Comparison of ENCODE assay signal across 26 cellular contexts in the genomic region with DNA sequence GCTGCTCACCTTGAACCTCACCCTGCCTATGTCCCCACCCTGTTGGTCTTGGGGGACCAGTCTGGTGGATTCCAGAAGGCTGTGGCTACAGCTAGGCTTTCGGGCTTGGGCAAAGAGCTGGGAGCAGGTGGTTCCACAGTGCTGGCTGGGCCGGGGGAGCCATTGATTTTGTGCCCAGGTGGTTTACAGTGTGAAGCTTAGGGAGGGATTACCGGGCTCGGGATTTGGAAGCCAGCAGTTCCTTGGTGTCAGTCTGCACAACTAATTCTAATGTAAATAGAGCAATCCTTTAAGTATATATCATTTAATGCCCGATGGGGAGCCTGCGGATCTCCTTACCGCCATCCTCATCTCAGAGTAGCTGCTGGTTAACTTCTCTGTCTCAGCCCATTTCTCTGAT. TPM values are rescaled to one million over a fixed set of nuclear protein-coding genes. Genes with fewer than 3 reads are reported as not detected.
DNase-seq lines count a peak whose midpoint lies in the region; ATAC-seq and TF ChIP-seq lines count a peak whose summit lies in the region.
"Had no signal": no experiment of that assay in that cellular context is flagged by ENCODE, and none has a peak within 500 bp of the region (broad histone marks: within the 10 kb centered on the region; RNA-seq: fewer than 3 reads in every experiment).

No MANE protein-coding gene starts in this region.

- no peaks in the 10 kb centered on the region for H3K79me2 ChIP-seq in neural progenitor cell (ENCODE audit: low read depth)

- no peak overlapping the region for H3K9ac ChIP-seq in neural progenitor cell
- H3K9ac ChIP-seq: BLaER1 had no signal

- TF ChIP-seq CTCF in WERI-Rb-1 (IDR thresholded peaks at IDR 0.05; ENCODE audit: low read depth, low read length) (no peak), neural progenitor cell (IDR thresholded peaks at IDR 0.05) (no peak)

- no peak overlapping the region for H3K27ac ChIP-seq in WERI-Rb-1
- peak overlapping the region; percentile 60 for H3K27ac ChIP-seq in layer of hippocampus (ENCODE audit: low read depth, low read length)
- H3K27ac ChIP-seq in neural progenitor cell: no peak overlapping the region

- no peak overlapping the region for H3K4me2 ChIP-seq in neural progenitor cell
- H3K4me2 ChIP-seq: BLaER1 had no signal

- H3K27me3 ChIP-seq in HAP-1 (ENCODE audit: low read depth): no peaks in the 10 kb centered on the region
- peaks cover 2% of the 10 kb centered on the region for H3K27me3 ChIP-seq in WERI-Rb-1 (ENCODE audit: insufficient read depth, low read depth, severe bottlenecking)
- peaks cover 5% of the 10 kb centered on the region for H3K27me3 ChIP-seq in layer of hippocampus (ENCODE audit: control insufficient read depth, insufficient read depth, low read length)
- no peaks in the 10 kb centered on the region for H3K27me3 ChIP-seq in neural progenitor cell
- H3K27me3 ChIP-seq: BE2C had no signal

- peaks cover 53% of the 10 kb centered on the region for H3F3A ChIP-seq in neural progenitor cell (ENCODE audit: low read depth)

- H3K4me3 Mint-ChIP-seq in neural progenitor cell: no peak overlapping the region
- no peak overlapping the region for H3K4me3 Mint-ChIP-seq in activated naive CD4-positive, alpha-beta T cell treated with anti-CD3 and anti-CD28 coated beads, Interleukin-2, amount 10 ng/mL, durations not matched to agents 7 days and 5 days
- H3K4me3 Mint-ChIP-seq: CD14-positive monocyte; CD4-positive, alpha-beta memory T cell; CD4-positive, CD25-positive, alpha-beta regulatory T cell; CD8-positive, alpha-beta memory T cell had no signal

- H3K4me3 ChIP-seq in HAP-1: no peak overlapping the region
- H3K4me3 ChIP-seq in WERI-Rb-1 (ENCODE audit: low read depth, low read length): no peak overlapping the region
- no peak overlapping the region for H3K4me3 ChIP-seq in neural progenitor cell
- H3K4me3 ChIP-seq: BLaER1, GM12878 had no signal

- peak overlapping the region; percentile 63 for H3K27ac Mint-ChIP-seq in neural progenitor cell
- no peak overlapping the region for H3K27ac Mint-ChIP-seq in activated naive CD4-positive, alpha-beta T cell treated with anti-CD3 and anti-CD28 coated beads, Interleukin-2, amount 10 ng/mL, durations not matched to agents 7 days and 5 days
- H3K27ac Mint-ChIP-seq: CD4-positive, alpha-beta memory T cell; CD4-positive, CD25-positive, alpha-beta regulatory T cell had no signal

- H4K20me1 ChIP-seq in neural progenitor cell (ENCODE audit: low read depth): no peaks in the 10 kb centered on the region

- no peak overlapping the region for H2AFZ ChIP-seq in neural progenitor cell (replicated peaks)

- H3K27me3 Mint-ChIP-seq in neural progenitor cell (ENCODE audit: insufficient read depth, low read depth): peaks cover 13% of the 10 kb centered on the region
- peaks cover 3% of the 10 kb centered on the region for H3K27me3 Mint-ChIP-seq in activated naive CD4-positive, alpha-beta T cell treated with anti-CD3 and anti-CD28 coated beads, Interleukin-2, amount 10 ng/mL, durations not matched to agents 7 days and 5 days
- H3K27me3 Mint-ChIP-seq: CD4-positive, CD25-positive, alpha-beta regulatory T cell had no signal

- peaks cover 32% of the 10 kb centered on the region for H3K4me1 ChIP-seq in HAP-1
- peaks cover 66% of the 10 kb centered on the region for H3K4me1 ChIP-seq in neural progenitor cell
- H3K4me1 ChIP-seq: BE2C had no signal

- in situ Hi-C loops in HAP-1 (cut with MboI; ENCODE audit: low sequenced_read_pairs): no loop called here

- CTCF ChIA-PET in activated naive CD4-positive, alpha-beta T cell treated with anti-CD3 and anti-CD28 coated beads, Interleukin-2, amount 10 ng/mL, durations not matched to agents 7 days and 5 days (lab: Charles Lee): no interaction called here

- peaks cover 63% of the 10 kb centered on the region for H3K4me1 Mint-ChIP-seq in neural progenitor cell
- H3K4me1 Mint-ChIP-seq in activated naive CD4-positive, alpha-beta T cell treated with anti-CD3 and anti-CD28 coated beads, Interleukin-2, amount 10 ng/mL, durations not matched to agents 7 days and 5 days: no peaks in the 10 kb centered on the region
- H3K4me1 Mint-ChIP-seq: CD14-positive monocyte; CD4-positive, alpha-beta memory T cell; CD4-positive, CD25-positive, alpha-beta regulatory T cell; CD8-positive, alpha-beta memory T cell had no signal

- ATAC-seq in GM19452 (IDR thresholded peaks at IDR 0.05; ENCODE audit: unreplicated experiment) (no peak), HG03159 (IDR thresholded peaks at IDR 0.05; ENCODE audit: unreplicated experiment) (no peak)
- ATAC-seq: GM12878 had no signal

- no peaks in the 10 kb centered on the region for H3K36me3 Mint-ChIP-seq in neural progenitor cell
- no peaks in the 10 kb centered on the region for H3K36me3 Mint-ChIP-seq in activated naive CD4-positive, alpha-beta T cell treated with anti-CD3 and anti-CD28 coated beads, Interleukin-2, amount 10 ng/mL, durations not matched to agents 7 days and 5 days
- H3K36me3 Mint-ChIP-seq: CD14-positive monocyte; CD4-positive, alpha-beta memory T cell; CD4-positive, CD25-positive, alpha-beta regulatory T cell; CD8-positive, alpha-beta memory T cell had no signal

- H3K9me3 ChIP-seq in HAP-1 (no peaks in the 10 kb centered on the region), WERI-Rb-1 (ENCODE audit: severe bottlenecking) (peaks cover 7% of the 10 kb centered on the region), neural progenitor cell (ENCODE audit: low read depth) (peaks cover 8% of the 10 kb centered on the region)
- H3K9me3 ChIP-seq: BE2C had no signal

- no peaks in the 10 kb centered on the region for H3K36me3 ChIP-seq in HAP-1 (replicated peaks)
- no peaks in the 10 kb centered on the region for H3K36me3 ChIP-seq in WERI-Rb-1
- no peaks in the 10 kb centered on the region for H3K36me3 ChIP-seq in neural progenitor cell
- H3K36me3 ChIP-seq: BE2C, BLaER1 had no signal

- H3K9me3 Mint-ChIP-seq in neural progenitor cell: peaks cover 6% of the 10 kb centered on the region
- H3K9me3 Mint-ChIP-seq in activated naive CD4-positive, alpha-beta T cell treated with anti-CD3 and anti-CD28 coated beads, Interleukin-2, amount 10 ng/mL, durations not matched to agents 7 days and 5 days: peaks cover 4% of the 10 kb centered on the region

- peak; percentile 38 to 55 for DNase-seq in HAP-1 (ENCODE audit: low spot score in 2 of 2)
- peak; percentile 92 for DNase-seq in WERI-Rb-1
- DNase-seq in neural progenitor cell (ENCODE audit: low spot score): no peak
- DNase-seq in activated naive CD4-positive, alpha-beta T cell treated with anti-CD3 and anti-CD28 coated beads, Interleukin-2, amount 10 ng/mL, durations not matched to agents 7 days and 5 days: no peak
- DNase-seq in dermis blood vessel endothelial cell: no peak
- DNase-seq: 8988T; ACHN; BE2C; C1 segment of cervical spinal cord; CD4-positive, alpha-beta memory T cell; CD4-positive, CD25-positive, alpha-beta regulatory T cell; CD8-positive, alpha-beta memory T cell; COR-L47; DMS 273 treated with DMSO at 0.1 percent for 48 hours; DMS153; DMS53; DMS79; DND-41; EL; GDM1 had no signal

RNA-seq across cellular contexts. Expression of a gene that starts 38.2 kb away (rescaled TPM):
- total RNA-seq in neural progenitor cell (ENCODE audit: low replicate concordance): 1.9 and 2.0 TPM in 2 replicates
- not detected in 2 replicates for total RNA-seq in dermis blood vessel endothelial cell
- total RNA-seq: CD4-positive, alpha-beta memory T cell; CD8-positive, alpha-beta memory T cell had no signal

Comparison
In these comparisons a context has a peak if more than half of its experiments do, and no peak if none do; other contexts are left out.
1. DNase-seq: peak in HAP-1 (2 of 2) and WERI-Rb-1 (single experiment); none in neural progenitor cell (single experiment), activated naive CD4-positive, alpha-beta T cell treated with anti-CD3 and anti-CD28 coated beads, Interleukin-2, amount 10 ng/mL, durations not matched to agents 7 days and 5 days (single experiment) and dermis blood vessel endothelial cell (single experiment).